In the genomic region with DNA sequence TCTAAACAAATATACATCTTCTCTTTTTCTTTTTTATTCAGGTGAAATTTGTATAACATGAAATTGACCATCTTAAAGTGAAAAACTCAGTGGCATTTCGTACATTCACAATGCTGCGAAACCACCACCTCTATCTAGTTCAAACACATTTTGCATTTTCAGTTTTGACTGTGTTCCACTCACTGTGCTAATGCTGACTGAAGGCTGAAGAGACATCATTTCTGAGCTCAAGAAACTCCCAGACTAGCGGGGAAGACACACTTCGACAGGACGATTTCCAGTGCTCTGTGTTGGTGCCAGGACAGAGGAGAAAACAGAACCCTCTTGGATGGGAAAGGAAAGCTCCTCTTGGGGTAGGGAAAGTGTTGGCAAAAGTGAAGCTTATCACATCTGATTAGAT, we compare ENCODE assay signal across 27 cellular contexts. TPM values are rescaled to one million over a fixed set of nuclear protein-coding genes. Genes with fewer than 3 reads are reported as not detected.
"Had no signal": no experiment of that assay in that cellular context is flagged by ENCODE, and none has a peak within 500 bp of the region (broad histone marks: within the 10 kb centered on the region; RNA-seq: fewer than 3 reads in every experiment).

No MANE protein-coding gene starts in this region.

- H3K36me3 ChIP-seq: Peyer's patch, SJCRH30 had no signal

- H3K36me3 Mint-ChIP-seq: IgD-negative memory B cell had no signal

- H3K27me3 Mint-ChIP-seq: IgD-negative memory B cell had no signal

- H3K4me1 Mint-ChIP-seq: IgD-negative memory B cell had no signal

- DNase-seq: Kasumi-1, MM.1S, NCI-H1092 treated with DMSO at 0.1 percent for 48 hours, NCI-H1436, NCI-H187, NCI-H2029, NCI-H2081 treated with DMSO at 0.1 percent for 48 hours, NCI-H2171, NCI-H226, NCI-H446, NCI-H510A, NCI-H524 treated with DMSO at 0.1 percent for 48 hours, NCI-H69, NCI-H774, PC-9, Peyer's patch, SHP77 treated with DMSO at 0.1 percent for 48 hours, SJCRH30 had no signal

- ATAC-seq: K562, Right ventricle myocardium inferior, SK-N-SH treated with all-trans-retinoic acid at 6 μM for 48 hours had no signal

- H3K9ac ChIP-seq: KMS-11 had no signal

- H3K4me1 ChIP-seq: Peyer's patch, SJCRH30 had no signal

- H3K9me3 ChIP-seq: Peyer's patch, SJCRH30 had no signal

- H3K27ac Mint-ChIP-seq: IgD-negative memory B cell had no signal

- H3K27ac ChIP-seq: HL-60, KMS-11, PC-9, Peyer's patch, SJCRH30 had no signal

- H3K4me2 ChIP-seq: KMS-11, PC-9 had no signal

- H2AFZ ChIP-seq: PC-9 had no signal

- FAIRE-seq: HTR-8/SVneo, K562 had no signal

- H3K27me3 ChIP-seq: Peyer's patch, SJCRH30 had no signal

- H3K4me3 ChIP-seq: K562, PC-9, Peyer's patch, SJCRH30 had no signal

RNA-seq across cellular contexts. Expression of gene CBLN2, which starts 44.2 kb away (rescaled TPM):
- total RNA-seq: K562, M059J, PC-9, Right ventricle myocardium inferior, RPMI7951 had no signal
- polyA plus RNA-seq: IgD-negative memory B cell, K562 had no signal
